ENCODE assay signal across 12 cellular contexts in genomic region chr3:14289590-14290453, GRCh38.
A peak's percentile ranks its signal among the peaks of the same experiment; 100 is the strongest.
DNase-seq lines count a peak whose midpoint lies in the region; TF ChIP-seq lines count a peak whose summit lies in the region.
"Had no signal": no experiment of that assay in that cellular context is flagged by ENCODE, and none has a peak within 500 bp of the region (broad histone marks: within the 10 kb centered on the region; RNA-seq: fewer than 3 reads in every experiment).

No MANE protein-coding gene starts in this region.

- H3K4me3 ChIP-seq in endodermal cell (ENCODE audit: low read length) (no peak overlapping the region), muscle layer of duodenum (ENCODE audit: low read depth in 1 of 2, low read length in 2 of 2) (no peak overlapping the region), spleen (no peak overlapping the region)
- H3K4me3 ChIP-seq: stomach had no signal

- no peaks in the 10 kb centered on the region for H3K27me3 Mint-ChIP-seq in endodermal cell (ENCODE audit: insufficient read depth)
- H3K27me3 Mint-ChIP-seq: central memory CD8-positive, alpha-beta T cell had no signal

- H3K4me1 Mint-ChIP-seq in endodermal cell: peaks cover 18% of the 10 kb centered on the region

- H3K27me3 ChIP-seq in endodermal cell (ENCODE audit: control insufficient read depth, insufficient read depth, low read length, poor library complexity, severe bottlenecking) (no peaks in the 10 kb centered on the region), muscle layer of duodenum (ENCODE audit: low read depth, low read length) (no peaks in the 10 kb centered on the region), spleen (replicated peaks in 1 of 7) (no peaks in the 10 kb centered on the region)
- H3K27me3 ChIP-seq: stomach had no signal

- no peaks in the 10 kb centered on the region for H3K36me3 Mint-ChIP-seq in endodermal cell (ENCODE audit: low read depth)
- H3K36me3 Mint-ChIP-seq: naive thymus-derived CD8-positive, alpha-beta T cell had no signal

- H3K27ac Mint-ChIP-seq in endodermal cell: peak overlapping the region; percentile 13

- no peak overlapping the region for H3K4me3 Mint-ChIP-seq in endodermal cell
- H3K4me3 Mint-ChIP-seq: central memory CD8-positive, alpha-beta T cell; naive thymus-derived CD8-positive, alpha-beta T cell had no signal

- WGBS in endodermal cell (ENCODE audit: insufficient coverage in 1 of 2, insufficient read length in 1 of 2), 2 experiments: 60 to 68% methylated on average over 7 of the region's 7 CpGs
- WGBS in spleen, 5 donors: 69 to 79% (median 78%) methylated on average over 7 of the region's 7 CpGs

- TF ChIP-seq CTCF in endodermal cell (conservative IDR thresholded peaks at IDR 0.05): no peak
- no peak for TF ChIP-seq CTCF in spleen (IDR thresholded peaks at IDR 0.05 in 8 of 11, conservative IDR thresholded peaks at IDR 0.05 in 3 of 11)

- H3K36me3 ChIP-seq in endodermal cell (ENCODE audit: control insufficient read depth, insufficient read depth, low read length) (no peaks in the 10 kb centered on the region), muscle layer of duodenum (ENCODE audit: control insufficient read depth in 1 of 2, insufficient read depth in 2 of 2, low read length in 2 of 2) (no peaks in the 10 kb centered on the region), spleen (no peaks in the 10 kb centered on the region)
- H3K36me3 ChIP-seq: stomach had no signal

- H3K9ac ChIP-seq in endodermal cell (ENCODE audit: extremely low read depth, low read length, poor library complexity, severe bottlenecking): no peak overlapping the region

- DNase-seq in EH (ENCODE audit: low read depth): peak; percentile 91
- peak; percentile 19 for DNase-seq in NCI-H460 (ENCODE audit: extremely low read depth, low read depth)
- DNase-seq in endodermal cell: no peak
- DNase-seq in activated CD8-positive, alpha-beta memory T cell treated with anti-CD3 and anti-CD28 coated beads for 24 hours: no peak
- no peak for DNase-seq in stimulated activated CD4-positive, alpha-beta T cell treated with anti-CD3 and anti-CD28 coated beads, Interleukin-12 subunit alpha, Interleukin-12 subunit beta, amount 100 ng/mL, for 4 hours
- DNase-seq in spleen: no peak
- DNase-seq in stimulated activated CD8-positive, alpha-beta memory T cell treated with anti-CD3 and anti-CD28 coated beads, Interleukin-4, amount 100 ng/mL, for 48 hours: no peak
- DNase-seq: stomach, T-helper 1 cell had no signal

- H3K9me3 Mint-ChIP-seq in endodermal cell: peaks cover 12% of the 10 kb centered on the region
- H3K9me3 Mint-ChIP-seq: central memory CD8-positive, alpha-beta T cell had no signal

- H3K9me3 ChIP-seq in endodermal cell (ENCODE audit: control insufficient read depth, low read length) (no peaks in the 10 kb centered on the region), muscle layer of duodenum (ENCODE audit: control insufficient read depth in 1 of 2, low read length in 2 of 2) (no peaks in the 10 kb centered on the region), spleen (no peaks in the 10 kb centered on the region)
- H3K9me3 ChIP-seq: stomach had no signal

- no peak overlapping the region for H3K27ac ChIP-seq in endodermal cell (ENCODE audit: low read depth, low read length)
- peak overlapping the region; percentile 53 for H3K27ac ChIP-seq in muscle layer of duodenum (ENCODE audit: low read length)
- no peak overlapping the region for H3K27ac ChIP-seq in spleen
- H3K27ac ChIP-seq: stomach had no signal

- no peak for TF ChIP-seq POLR2A in spleen (IDR thresholded peaks at IDR 0.05)

- intact Hi-C loops in spleen (cut with DNase I; ENCODE audit: low total_unique reads): no loop called here

- H3K4me1 ChIP-seq in endodermal cell (ENCODE audit: control insufficient read depth, insufficient read depth, low read length) (no peaks in the 10 kb centered on the region), muscle layer of duodenum (ENCODE audit: control insufficient read depth in 1 of 2, insufficient read depth in 2 of 2, low read length in 2 of 2) (peaks cover 3 to 10% of the 10 kb centered on the region in 2 donors), spleen (peaks cover 0 to 6% (median 0%) of the 10 kb centered on the region in 6 donors)

Comparison
In these comparisons a context has a peak if more than half of its experiments do, and no peak if none do; other contexts are left out.
1. DNase-seq: peak in EH (single experiment) and NCI-H460 (single experiment); none in endodermal cell (single experiment), activated CD8-positive, alpha-beta memory T cell treated with anti-CD3 and anti-CD28 coated beads for 24 hours (single experiment), stimulated activated CD4-positive, alpha-beta T cell treated with anti-CD3 and anti-CD28 coated beads, Interleukin-12 subunit alpha, Interleukin-12 subunit beta, amount 100 ng/mL, for 4 hours (single experiment), spleen (single experiment) and stimulated activated CD8-positive, alpha-beta memory T cell treated with anti-CD3 and anti-CD28 coated beads, Interleukin-4, amount 100 ng/mL, for 48 hours (single experiment).